Comparison of ENCODE assay signal across 16 cellular contexts in the genomic region with DNA sequence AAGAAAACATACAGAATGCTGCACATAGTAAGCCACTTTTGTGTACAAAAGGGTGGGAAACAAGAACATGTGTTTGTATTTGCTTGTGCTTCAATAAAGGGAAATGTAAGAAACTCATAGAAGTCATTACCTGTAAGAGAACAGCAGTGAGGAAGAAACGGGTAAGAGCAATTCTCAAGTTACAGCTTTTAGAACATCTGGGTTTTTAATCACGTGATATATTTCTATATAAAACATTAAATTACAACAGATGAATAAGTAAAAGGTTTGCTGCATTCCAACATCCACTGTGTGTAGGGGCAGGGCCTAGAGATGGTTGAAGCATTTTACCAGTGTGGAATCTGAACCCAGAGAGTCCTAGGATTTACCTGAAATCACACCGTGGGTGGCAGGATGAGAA. TPM values are rescaled to one million over a fixed set of nuclear protein-coding genes. Genes with fewer than 3 reads are reported as not detected.
A peak's percentile ranks its signal among the peaks of the same experiment; 100 is the strongest.
DNase-seq lines count a peak whose midpoint lies in the region; ATAC-seq and TF ChIP-seq lines count a peak whose summit lies in the region.
"Had no signal": no experiment of that assay in that cellular context is flagged by ENCODE, and none has a peak within 500 bp of the region (broad histone marks: within the 10 kb centered on the region; RNA-seq: fewer than 3 reads in every experiment).

No MANE protein-coding gene starts in this region.

- no peaks in the 10 kb centered on the region for H3K36me3 Mint-ChIP-seq in MCF 10A (ENCODE audit: insufficient read depth, unreplicated experiment)
- H3K36me3 Mint-ChIP-seq in endothelial cell (ENCODE audit: low read depth, unreplicated experiment), result no peaks in the 10 kb centered on the region

- H3K27ac Mint-ChIP-seq in MCF 10A (ENCODE audit: low read depth, unreplicated experiment) (peak overlapping the region; percentile 23), endothelial cell (ENCODE audit: unreplicated experiment) (peak overlapping the region; percentile 20)
- H3K27ac Mint-ChIP-seq: GM23338 had no signal

- H3K27me3 Mint-ChIP-seq in MCF 10A (ENCODE audit: insufficient read depth, unreplicated experiment), result no peaks in the 10 kb centered on the region
- peaks cover 1% of the 10 kb centered on the region for H3K27me3 Mint-ChIP-seq in endothelial cell (ENCODE audit: unreplicated experiment)

- intact Hi-C loops in MCF 10A (cut with micrococcal nuclease) (no loop called here), breast epithelium (cut with DNase I; ENCODE audit: low total_unique reads) (no loop called here), Panc1 (cut with micrococcal nuclease; ENCODE audit: unreplicated experiment) (no loop called here), thyroid gland (cut with DNase I) (no loop called here), prostate gland (cut with DNase I) (no loop called here)

- POLR2A ChIA-PET in MCF 10A (lab: Yijun Ruan, JAX) (interaction anchor here (0.9 to 1.8 kb wide), 4 partner anchors 9 to 101 kb away, joined by 3 to 6 read pairs (median 6); no protein-coding TSS in a partner anchor), Panc1 (lab: Charles Lee) (no interaction called here)

- DNase-seq in MCF 10A (ENCODE audit: unreplicated experiment), result no peak
- no peak for DNase-seq in breast epithelium (ENCODE audit: low spot score in 2 of 2)
- DNase-seq in Panc1 (ENCODE audit: low read depth, low spot score), result no peak
- no peak for DNase-seq in endothelial cell (ENCODE audit: low spot score)
- DNase-seq in thyroid gland, result no peak
- no peak for DNase-seq in prostate gland (ENCODE audit: low spot score)
- DNase-seq in effector memory CD4-positive, alpha-beta T cell, result no peak
- DNase-seq: C1 segment of cervical spinal cord, DMS79 treated with DMSO at 0.1 percent for 48 hours, MM.1S, NCI-H1105, NCI-H1694, NCI-H510A treated with DMSO at 0.1 percent for 48 hours, SHP77 treated with DMSO at 0.1 percent for 48 hours had no signal

- in situ Hi-C loops in Panc1 (cut with HindIII; ENCODE audit: low pct_unique_long_range_greater_than_20kb, low sequenced_read_pairs), result loop anchor here (25.0 kb wide), 1 partner anchor 175 kb away; no protein-coding TSS in a partner anchor

- no peak overlapping the region for H3K4me3 Mint-ChIP-seq in MCF 10A (ENCODE audit: unreplicated experiment)
- H3K4me3 Mint-ChIP-seq in endothelial cell (ENCODE audit: unreplicated experiment), result no peak overlapping the region
- H3K4me3 Mint-ChIP-seq: GM23338 had no signal

- H3K27me3 ChIP-seq in breast epithelium (no peaks in the 10 kb centered on the region), Panc1 (ENCODE audit: control insufficient read depth, insufficient read depth, low read length) (no peaks in the 10 kb centered on the region), thyroid gland (no peaks in the 10 kb centered on the region), prostate gland (replicated peaks; ENCODE audit: insufficient read depth) (no peaks in the 10 kb centered on the region)
- no peaks in the 10 kb centered on the region for H3K27me3 ChIP-seq in effector memory CD4-positive, alpha-beta T cell (replicated peaks; ENCODE audit: control insufficient read depth, insufficient read depth, low read length, poor library complexity, severe bottlenecking)

- no peak overlapping the region for H3K27ac ChIP-seq in breast epithelium
- H3K27ac ChIP-seq in Panc1 (ENCODE audit: low read length), result peak overlapping the region; percentile 53; the same call in 1 of the 2 replicates
- H3K27ac ChIP-seq in thyroid gland, result peak overlapping the region; percentile 39 to 43 (median 39)
- no peak overlapping the region for H3K27ac ChIP-seq in prostate gland
- no peak overlapping the region for H3K27ac ChIP-seq in effector memory CD4-positive, alpha-beta T cell (ENCODE audit: insufficient read depth, low read length, poor library complexity, severe bottlenecking)

- H3K4me1 Mint-ChIP-seq in MCF 10A (ENCODE audit: insufficient read depth, unreplicated experiment), result peaks cover 34% of the 10 kb centered on the region
- H3K4me1 Mint-ChIP-seq in endothelial cell (ENCODE audit: unreplicated experiment), result peaks cover 38% of the 10 kb centered on the region

- no TSS peak for BruUV-seq in MCF 10A (replicated peaks; lab: Mats Ljungman, UMichigan)
- no TSS peak for BruUV-seq in Panc1 (replicated peaks; lab: Mats Ljungman, UMichigan)

- TF ChIP-seq CTCF in MCF 10A (IDR thresholded peaks at IDR 0.05; ENCODE audit: unreplicated experiment) (no peak), breast epithelium (IDR thresholded peaks at IDR 0.05) (no peak), Panc1 (IDR thresholded peaks at IDR 0.05) (no peak), endothelial cell (IDR thresholded peaks at IDR 0.05; ENCODE audit: unreplicated experiment) (no peak), thyroid gland (IDR thresholded peaks at IDR 0.05) (no peak), prostate gland (IDR thresholded peaks at IDR 0.05) (no peak)

- TF ChIP-seq POLR2A in breast epithelium (IDR thresholded peaks at IDR 0.05) (no peak), thyroid gland (IDR thresholded peaks at IDR 0.05) (no peak), prostate gland (IDR thresholded peaks at IDR 0.05) (no peak)

- 75 to 78% methylated on average over 3 of the region's 3 CpGs for WGBS in thyroid gland, 2 donors
- 62% methylated on average over 3 of the region's 3 CpGs for WGBS in prostate gland

- no peaks in the 10 kb centered on the region for H3K36me3 ChIP-seq in breast epithelium
- H3K36me3 ChIP-seq in Panc1 (ENCODE audit: control insufficient read depth, insufficient read depth, low read length), result no peaks in the 10 kb centered on the region
- H3K36me3 ChIP-seq in thyroid gland, result no peaks in the 10 kb centered on the region
- H3K36me3 ChIP-seq in prostate gland, result no peaks in the 10 kb centered on the region
- H3K36me3 ChIP-seq in effector memory CD4-positive, alpha-beta T cell (ENCODE audit: control insufficient read depth, insufficient read depth, low read length), result no peaks in the 10 kb centered on the region

- H3K9me3 ChIP-seq in breast epithelium (no peaks in the 10 kb centered on the region), Panc1 (ENCODE audit: control insufficient read depth, insufficient read depth, low read depth, low read length) (no peaks in the 10 kb centered on the region), thyroid gland (no peaks in the 10 kb centered on the region), prostate gland (no peaks in the 10 kb centered on the region)
- H3K9me3 ChIP-seq in effector memory CD4-positive, alpha-beta T cell (ENCODE audit: control insufficient read depth, low read length), result no peaks in the 10 kb centered on the region

- no peak overlapping the region for H3K4me3 ChIP-seq in breast epithelium
- H3K4me3 ChIP-seq in Panc1 (ENCODE audit: low read depth in 2 of 2, low read length in 2 of 2), result no peak overlapping the region
- no peak overlapping the region for H3K4me3 ChIP-seq in thyroid gland (replicated peaks in 1 of 3)
- H3K4me3 ChIP-seq in prostate gland, result no peak overlapping the region
- H3K4me3 ChIP-seq in effector memory CD4-positive, alpha-beta T cell (ENCODE audit: insufficient read depth, low read depth, low read length, poor library complexity, severe bottlenecking), result no peak overlapping the region
- H3K4me3 ChIP-seq: GM23338 had no signal

- ATAC-seq in Panc1, result no peak
- no peak for ATAC-seq in esophagus mucosa

- CTCF ChIA-PET in MCF 10A (lab: Yijun Ruan, JAX), result interaction anchor here (0.6 to 1.0 kb wide), 4 partner anchors 11 to 189 kb away, joined by 3 to 4 read pairs (median 3); no protein-coding TSS in a partner anchor
- CTCF ChIA-PET in Panc1 (lab: Charles Lee), result no interaction called here

- no peaks in the 10 kb centered on the region for H3K9me3 Mint-ChIP-seq in MCF 10A (ENCODE audit: unreplicated experiment)
- H3K9me3 Mint-ChIP-seq in endothelial cell (ENCODE audit: unreplicated experiment), result no peaks in the 10 kb centered on the region
- H3K9me3 Mint-ChIP-seq: GM23338 had no signal

- H3K4me1 ChIP-seq in breast epithelium (no peaks in the 10 kb centered on the region), Panc1 (ENCODE audit: control insufficient read depth, insufficient read depth, low read length) (peaks cover 23% of the 10 kb centered on the region), thyroid gland (peaks cover 15 to 46% of the 10 kb centered on the region in 2 donors), prostate gland (replicated peaks) (no peaks in the 10 kb centered on the region)
- no peaks in the 10 kb centered on the region for H3K4me1 ChIP-seq in effector memory CD4-positive, alpha-beta T cell (ENCODE audit: control insufficient read depth, insufficient read depth, low read length, poor library complexity, severe bottlenecking)

RNA-seq across cellular contexts. Expression of gene FAM50B, which starts 36.6 kb away (rescaled TPM):
- total RNA-seq in MCF 10A (2022) (4.0 and 4.3 TPM in 2 replicates), breast epithelium (10 to 100 TPM in 1 of 3 donors, 1 to 10 TPM in 2; 8.8 to 17.0 (median 9.3) TPM), Panc1 (2021; ENCODE audit: unreplicated experiment) (not detected), endothelial cell (ENCODE audit: unreplicated experiment) (3.8 TPM), thyroid gland (10 to 100 TPM; 18.4 to 40.9 (median 20.3) TPM), esophagus mucosa (6.0 TPM), prostate gland (10 to 100 TPM; 14.2 to 36.4 TPM)
- not detected for polyA plus RNA-seq in Panc1 (2012; ENCODE audit: insufficient read length)

Comparison
In these comparisons a context has a peak if more than half of its experiments do, and no peak if none do; other contexts are left out.
1. H3K27ac ChIP-seq: peak in Panc1 (single experiment) and thyroid gland (3 of 3); none in breast epithelium (0 of 2), prostate gland (0 of 2) and effector memory CD4-positive, alpha-beta T cell (single experiment).